Comparison of ENCODE assay signal across 20 cellular contexts in genomic region chr2:41719756-41720155, GRCh38.
DNase-seq lines count a peak whose midpoint lies in the region; ATAC-seq and TF ChIP-seq lines count a peak whose summit lies in the region.
"Had no signal": no experiment of that assay in that cellular context is flagged by ENCODE, and none has a peak within 500 bp of the region (broad histone marks: within the 10 kb centered on the region; RNA-seq: fewer than 3 reads in every experiment).

No MANE protein-coding gene starts in this region.

- no peak for ATAC-seq in HG03460 (IDR thresholded peaks at IDR 0.05; ENCODE audit: unreplicated experiment)
- ATAC-seq: A549, lower lobe of right lung, sciatic nerve had no signal

- peak overlapping the region; percentile 78 for H2AFZ ChIP-seq in parathyroid adenoma

- no peaks in the 10 kb centered on the region for H3K79me2 ChIP-seq in parathyroid adenoma

- H3K4me3 ChIP-seq in adipocyte (ENCODE audit: low read length) (peak overlapping the region; percentile 73), parathyroid adenoma (ENCODE audit: low read depth, low read length) (no peak overlapping the region)
- H3K4me3 ChIP-seq: A549, MG63 had no signal

- H3K36me3 ChIP-seq in adipocyte (ENCODE audit: control insufficient read depth, insufficient read depth, low read length, severe bottlenecking) (no peaks in the 10 kb centered on the region), parathyroid adenoma (ENCODE audit: control insufficient read depth, insufficient read depth, low read length) (no peaks in the 10 kb centered on the region)
- H3K36me3 ChIP-seq: BE2C, lower lobe of right lung, MG63 had no signal

- peaks cover 53% of the 10 kb centered on the region for H3K4me1 ChIP-seq in adipocyte (ENCODE audit: control insufficient read depth, insufficient read depth, low read length)
- H3K4me1 ChIP-seq in parathyroid adenoma, result peaks cover 44% of the 10 kb centered on the region
- H3K4me1 ChIP-seq: A549, BE2C, lower lobe of right lung had no signal

- H3K27me3 ChIP-seq in adipocyte (replicated peaks; ENCODE audit: control insufficient read depth, insufficient read depth, low read length) (no peaks in the 10 kb centered on the region), parathyroid adenoma (ENCODE audit: control insufficient read depth, insufficient read depth, low read length) (no peaks in the 10 kb centered on the region)
- H3K27me3 ChIP-seq: BE2C, MG63 had no signal

- H3K27ac ChIP-seq in parathyroid adenoma, result peak overlapping the region; percentile 61
- H3K27ac ChIP-seq: A549, lower lobe of right lung had no signal

- TF ChIP-seq CTCF in parathyroid adenoma (IDR thresholded peaks at IDR 0.05), result no peak

- DNase-seq in NCI-H748 (lab: John Stamatoyannopoulos, UW; ENCODE audit: unreplicated experiment) (peak; percentile 56), NCI-H748 treated with DMSO at 0.1 percent for 48 hours (lab: John Stamatoyannopoulos, UW) (no peak), NCI-H187 treated with DMSO at 0.1 percent for 48 hours (lab: John Stamatoyannopoulos, UW) (peak; percentile 53), adipocyte (ENCODE audit: low read depth) (no peak), NOMO-1 treated with dmso at 0.1 percent for 144 hours (lab: John Stamatoyannopoulos, UW; ENCODE audit: unreplicated experiment) (no peak)
- no peak for DNase-seq in activated CD4-positive, CD25-positive, alpha-beta regulatory T cell (lab: John Stamatoyannopoulos, UW)
- DNase-seq: activated CD4-positive, CD25-positive, alpha-beta regulatory T cell treated with anti-CD3 and anti-CD28 coated beads, Interleukin-2, amount 50 U/mL, for 72 hours; activated naive CD4-positive, alpha-beta T cell treated with anti-CD3 and anti-CD28 coated beads for 36 hours; activated T-cell treated with anti-CD3 and anti-CD28 coated beads, Interleukin-2, amount 50 U/mL, for 24 hours; BE2C; Calu3; dermis blood vessel endothelial cell; IMR-90; lower lobe of right lung; MG63; NCI-H2171 treated with DMSO at 0.1 percent for 48 hours had no signal

- peak overlapping the region; percentile 0 for H3K4me2 ChIP-seq in parathyroid adenoma (ENCODE audit: low read length)
- H3K4me2 ChIP-seq: A549 had no signal

- H3K9ac ChIP-seq in adipocyte (ENCODE audit: low read length) (peak overlapping the region; percentile 83), parathyroid adenoma (no peak overlapping the region)

- no peaks in the 10 kb centered on the region for H3K9me3 ChIP-seq in adipocyte (ENCODE audit: control insufficient read depth, low read length)
- no peaks in the 10 kb centered on the region for H3K9me3 ChIP-seq in parathyroid adenoma (ENCODE audit: control insufficient read depth, low read length)
- H3K9me3 ChIP-seq: A549, BE2C, lower lobe of right lung, MG63 had no signal

Comparison
In these comparisons a context has a peak if more than half of its experiments do, and no peak if none do; other contexts are left out.
1. DNase-seq: peak in NCI-H748 (single experiment) and NCI-H187 treated with DMSO at 0.1 percent for 48 hours (single experiment); none in NCI-H748 treated with DMSO at 0.1 percent for 48 hours (single experiment), adipocyte (single experiment), NOMO-1 treated with dmso at 0.1 percent for 144 hours (single experiment) and activated CD4-positive, CD25-positive, alpha-beta regulatory T cell (0 of 4).